In the genomic region with DNA sequence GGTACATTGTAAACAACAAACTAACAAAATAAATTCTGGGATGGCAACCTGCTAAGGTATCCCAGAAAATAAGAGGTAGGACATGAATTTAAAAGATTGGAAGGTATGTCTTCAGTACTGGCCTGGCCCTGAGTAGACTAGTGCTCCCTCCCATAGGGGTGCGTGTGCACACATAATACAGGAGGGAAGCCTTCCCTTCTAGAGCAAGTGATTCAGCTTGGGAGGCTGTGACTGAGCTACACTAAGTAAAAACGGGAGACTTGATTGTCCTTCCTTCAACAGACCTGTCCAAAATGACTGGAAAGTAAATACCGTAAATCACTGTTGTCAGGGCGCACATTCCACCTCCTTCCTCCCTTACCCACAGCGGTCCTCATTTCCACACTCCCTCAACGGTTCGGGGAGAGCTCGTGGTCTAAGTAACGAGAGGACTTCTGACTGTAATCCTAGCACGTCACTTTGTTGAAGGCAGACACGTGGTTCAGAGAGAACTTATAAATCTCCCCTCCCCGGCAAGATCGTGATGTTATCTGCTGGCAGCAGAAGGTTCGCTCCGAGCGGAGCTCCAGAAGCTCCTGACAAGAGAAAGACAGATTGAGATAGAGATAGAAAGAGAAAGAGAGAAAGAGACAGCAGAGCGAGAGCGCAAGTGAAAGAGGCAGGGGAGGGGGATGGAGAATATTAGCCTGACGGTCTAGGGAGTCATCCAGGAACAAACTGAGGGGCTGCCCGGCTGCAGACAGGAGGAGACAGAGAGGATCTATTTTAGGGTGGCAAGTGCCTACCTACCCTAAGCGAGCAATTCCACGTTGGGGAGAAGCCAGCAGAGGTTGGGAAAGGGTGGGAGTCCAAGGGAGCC, we compare ENCODE assay signal across 8 cellular contexts.
DNase-seq lines count a peak whose midpoint lies in the region; ATAC-seq and TF ChIP-seq lines count a peak whose summit lies in the region.

A gene (plus strand): TSS at position 523 of the 859 bp plus-strand sequence. CDS start 1,366 bp downstream, outside the sequence.

- ATAC-seq in HG02678 (IDR thresholded peaks at IDR 0.05; ENCODE audit: unreplicated experiment), result peak; percentile 35

- H3K36me3 Mint-ChIP-seq in activated naive CD4-positive, alpha-beta T cell treated with anti-CD3 and anti-CD28 coated beads, Interleukin-2, amount 50 U/mL, for 24 hours, result peaks cover 16% of the 10 kb centered on the region

- H3K4me3 Mint-ChIP-seq in activated naive CD4-positive, alpha-beta T cell treated with anti-CD3 and anti-CD28 coated beads, Interleukin-2, amount 50 U/mL, for 24 hours, result no peak within 1 kb of the TSS

- peak within 1 kb of the TSS; percentile 38 for H3K27ac ChIP-seq in 22Rv1

- H3K9me3 Mint-ChIP-seq in activated naive CD4-positive, alpha-beta T cell treated with anti-CD3 and anti-CD28 coated beads, Interleukin-2, amount 50 U/mL, for 24 hours, result no peaks in the 10 kb centered on the region

- intact Hi-C loops in head of caudate nucleus (cut with DNase I), result loop anchor here (5.0 to 10.0 kb wide), 2 partner anchors 177 to 1470 kb away; no protein-coding TSS in a partner anchor

- H3K4me1 Mint-ChIP-seq in activated naive CD4-positive, alpha-beta T cell treated with anti-CD3 and anti-CD28 coated beads, Interleukin-2, amount 50 U/mL, for 24 hours, result peaks cover 26% of the 10 kb centered on the region

- H3K27me3 Mint-ChIP-seq in activated naive CD4-positive, alpha-beta T cell treated with anti-CD3 and anti-CD28 coated beads, Interleukin-2, amount 50 U/mL, for 24 hours, result peaks cover 45% of the 10 kb centered on the region

- H3K27ac Mint-ChIP-seq in activated naive CD4-positive, alpha-beta T cell treated with anti-CD3 and anti-CD28 coated beads, Interleukin-2, amount 50 U/mL, for 24 hours, result peak within 1 kb of the TSS; percentile 41

- 0 out of 2 replicates have a peak, but pooled peaks have one; percentile 3 for TF ChIP-seq CTCF in 22Rv1 (IDR thresholded peaks at IDR 0.05)

- DNase-seq in NCI-H146 treated with DMSO at 0.1 percent for 48 hours (lab: John Stamatoyannopoulos, UW; ENCODE audit: unreplicated experiment) (peak; percentile 45), head of caudate nucleus (peak in 35 of 42 donors; percentile 9 to 82 (median 44)), non-pigmented ciliary epithelial cell (ENCODE audit: low read depth) (peak; percentile 85), D341Med (ENCODE audit: low spot score) (no peak)

- peak within 1 kb of the TSS; percentile 51 for H3K4me3 ChIP-seq in GM08714 (ENCODE audit: low read length)
